In genomic region chrY:24609253-24609652, GRCh38 we compare ENCODE assay signal across 20 cellular contexts. TPM values are rescaled to one million over a fixed set of nuclear protein-coding genes. Genes with fewer than 3 reads are reported as not detected.
"Had no signal": no experiment of that assay in that cellular context is flagged by ENCODE, and none has a peak within 500 bp of the region (broad histone marks: within the 10 kb centered on the region; RNA-seq: fewer than 3 reads in every experiment).

No MANE protein-coding gene starts in this region.

RNA-seq across cellular contexts. Expression of gene BPY2B, which starts 8.6 kb away (rescaled TPM):
- total RNA-seq: activated naive CD4-positive, alpha-beta T cell treated with anti-CD3 and anti-CD28 coated beads for 36 hours; activated naive CD4-positive, alpha-beta T cell treated with anti-CD3 and anti-CD28 coated beads, Interleukin-2, amount 50 U/mL, for 72 hours; activated naive CD8-positive, alpha-beta T cell treated with anti-CD3 and anti-CD28 coated beads for 36 hours; activated naive CD8-positive, alpha-beta T cell treated with anti-CD3 and anti-CD28 coated beads, Interleukin-2, amount 10 ng/mL, durations not matched to agents 7 days and 5 days; activated T-cell treated with anti-CD3 and anti-CD28 coated beads, Interleukin-2, amount 50 U/mL, for 4 hours; activated T-cell treated with anti-CD3 and anti-CD28 coated beads, Interleukin-2, amount 50 U/mL, for 72 hours; activated T-helper 1 cell treated with anti-CD3 and anti-CD28 coated beads, Interleukin-12 subunit alpha, Interleukin-12 subunit beta, Interleukin-2, Interleukin-4 antibody, amounts not matched to agents 30 ng/mL and 10 ng/mL and 1 ng/mL, durations not matched to agents 14 hours and 24 hours and 36 hours; activated T-helper 17 cell treated with anti-CD3 and anti-CD28 coated beads, Interleukin-2, amount 50 U/mL, for 72 hours; activated T-helper 2 cell treated with anti-CD3 and anti-CD28 coated beads, Interferon-gamma antibody, Interleukin-2, Interleukin-4, amounts not matched to agents 10 μg/mL and 5 μg/mL and 100 μg/mL, durations not matched to agents 14 hours and 24 hours and 36 hours; adrenal gland; aorta; ascending aorta; astrocyte; breast epithelium; bronchial epithelial cell; cardiac muscle cell; cardiac septum; cerebellum; chondrocyte had no signal
- polyA plus RNA-seq: adipose tissue, adrenal gland, aorta, cardiac muscle cell had no signal
